ENCODE assay signal across 1 cellular context in genomic region chr6:163712569-163712966, GRCh38.
TF ChIP-seq lines count a peak whose summit lies in the region.

No MANE protein-coding gene starts in this region.

TF ChIP-seq in WTC11, 78 proteins besides CTCF, POLR2A, EP300 and RAD21 (continued from another document):
- TF ChIP-seq ARID4B (CRISPR knock-in tag; IDR thresholded peaks at IDR 0.05; ENCODE audit: borderline replicate concordance) = no peak
- no peak for TF ChIP-seq FOXP4 (CRISPR knock-in tag; IDR thresholded peaks at IDR 0.05)
- TF ChIP-seq USF2 (CRISPR knock-in tag; IDR thresholded peaks at IDR 0.05) = no peak
